In the genomic region with DNA sequence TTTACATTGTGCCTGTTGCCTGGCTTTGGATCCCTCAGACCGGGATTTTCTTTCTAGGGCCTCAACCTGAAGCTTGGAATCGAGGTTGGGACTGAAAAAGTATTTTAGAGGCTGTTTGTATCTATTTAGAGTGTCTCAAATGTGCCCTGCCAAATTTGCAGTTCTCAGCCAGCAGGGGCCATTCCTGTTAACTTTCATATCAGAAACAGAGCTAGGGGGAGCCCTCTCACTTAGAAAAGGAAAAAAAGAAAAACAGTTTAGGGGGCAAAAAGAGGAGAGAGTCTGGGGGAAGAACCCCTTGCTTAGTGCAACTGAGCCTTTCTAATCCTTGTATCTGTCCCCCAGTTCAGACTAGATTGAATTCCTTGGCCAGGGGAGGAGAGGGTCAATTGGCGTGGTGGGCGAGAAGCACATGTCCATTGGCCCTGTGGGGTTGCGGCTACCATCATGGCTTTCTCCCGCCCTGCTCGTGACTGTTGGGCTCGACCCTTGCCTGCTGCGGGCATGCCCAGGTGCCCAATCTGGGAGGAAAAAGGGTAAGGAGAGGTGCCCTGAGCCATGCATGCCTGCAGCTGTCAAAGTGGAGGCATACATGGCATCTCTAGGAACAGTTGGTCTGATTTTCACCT, we compare ENCODE assay signal across 1 cellular context.
TF ChIP-seq lines count a peak whose summit lies in the region.

No MANE protein-coding gene starts in this region.

TF ChIP-seq in HCT116, 20 proteins besides CTCF, POLR2A, EP300 and RAD21 (continued from another document):
- no peak for TF ChIP-seq EGR1 (IDR thresholded peaks at IDR 0.05; ENCODE audit: low read depth)
